ENCODE assay signal across 16 cellular contexts in the genomic region with DNA sequence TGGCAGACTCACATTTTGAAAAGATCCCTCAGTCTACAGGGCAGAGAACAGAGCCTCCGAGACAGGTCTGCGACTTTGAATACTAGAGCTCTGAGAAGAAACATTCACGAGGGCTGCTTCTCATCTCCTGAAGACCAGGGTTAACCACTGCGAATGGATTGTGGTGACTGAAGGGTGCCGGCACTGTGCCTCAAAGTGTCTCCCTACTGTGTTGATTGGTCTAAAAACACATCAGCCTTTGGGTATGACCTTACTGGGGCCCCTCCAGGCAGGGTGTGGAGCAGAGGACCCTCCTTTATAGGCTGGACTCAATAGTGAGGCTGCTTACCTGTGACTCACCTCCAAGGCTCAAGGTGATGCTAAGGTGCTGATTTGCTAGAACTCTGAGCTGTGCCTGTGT.
"Had no signal": no experiment of that assay in that cellular context is flagged by ENCODE, and none has a peak within 500 bp of the region (broad histone marks: within the 10 kb centered on the region; RNA-seq: fewer than 3 reads in every experiment).

No MANE protein-coding gene starts in this region.

- H3K9me3 ChIP-seq: prostate gland, testis had no signal

- ATAC-seq: effector memory CD8-positive, alpha-beta T cell; right cardiac atrium had no signal

- H3K4me3 Mint-ChIP-seq: activated B cell treated with CpG ODN at 0.5 μM for 24 hours; brain; effector memory CD8-positive, alpha-beta T cell; immature natural killer cell; memory B cell; neural crest cell; type B pancreatic cell had no signal

- H3K36me3 ChIP-seq: prostate gland had no signal

- H3K4me3 ChIP-seq: prostate gland, SK-N-MC, testis had no signal

- H3K27ac Mint-ChIP-seq: activated B cell treated with CpG ODN at 0.5 μM for 24 hours; activated T-helper 2 cell treated with anti-CD3 and anti-CD28 coated beads, Interferon-gamma antibody, Interleukin-2, Interleukin-4, amounts not matched to agents 10 μg/mL and 5 μg/mL and 100 μg/mL, durations not matched to agents 14 hours and 24 hours and 36 hours; type B pancreatic cell had no signal

- H3K27me3 ChIP-seq: testis had no signal

- DNase-seq: activated B cell treated with CpG ODN at 0.5 μM for 24 hours; anterior cingulate cortex; caudate nucleus; effector memory CD8-positive, alpha-beta T cell; immature natural killer cell; SHP77; T-helper 9 cell; testis had no signal

- H3K27me3 Mint-ChIP-seq: activated B cell treated with CpG ODN at 0.5 μM for 24 hours; brain; effector memory CD8-positive, alpha-beta T cell; memory B cell; type B pancreatic cell had no signal

- H3K4me1 ChIP-seq: prostate gland had no signal

- H3K27ac ChIP-seq: prostate gland, testis had no signal

- H3K9me3 Mint-ChIP-seq: activated T-helper 2 cell treated with anti-CD3 and anti-CD28 coated beads, Interferon-gamma antibody, Interleukin-2, Interleukin-4, amounts not matched to agents 10 μg/mL and 5 μg/mL and 100 μg/mL, durations not matched to agents 14 hours and 24 hours and 36 hours; brain; effector memory CD8-positive, alpha-beta T cell; immature natural killer cell; memory B cell; neural crest cell; type B pancreatic cell had no signal
